Comparison of ENCODE assay signal across 8 cellular contexts in genomic region chr19:48169974-48170803, GRCh38. TPM values are rescaled to one million over a fixed set of nuclear protein-coding genes. Genes with fewer than 3 reads are reported as not detected.
DNase-seq lines count a peak whose midpoint lies in the region; ATAC-seq lines count a peak whose summit lies in the region.

Gene LIG1, minus strand, starts transcription at chr19:48170344. Its CDS starts 4,778 bp downstream, at chr19:48165566.
Gene ZSWIM9, plus strand, starts transcription at chr19:48170680. Its CDS starts 1,123 bp downstream, at chr19:48171803.

- no peaks in the 10 kb centered on the region for H3K27me3 Mint-ChIP-seq in memory B cell

- peak; percentile 56 for ATAC-seq in GM19468 (IDR thresholded peaks at IDR 0.05; ENCODE audit: extremely low read depth, unreplicated experiment)
- peak; percentile 87 for ATAC-seq in memory B cell (ENCODE audit: low read depth)

- peaks cover 18% of the 10 kb centered on the region for H3K36me3 Mint-ChIP-seq in memory B cell

- peak; percentile 99 for DNase-seq in COLO668 (lab: John Stamatoyannopoulos, UW; ENCODE audit: unreplicated experiment)
- DNase-seq in HT-29 (ENCODE audit: low spot score): peak; percentile 98
- peak; percentile 91 for DNase-seq in NK-92 treated with Interleukin-12 subunit alpha and Interleukin-12 subunit beta, amount 100 ng/mL, for 24 hours (lab: John Stamatoyannopoulos, UW)
- peak; percentile 97 for DNase-seq in activated CD8-positive, alpha-beta memory T cell treated with anti-CD3 and anti-CD28 coated beads for 24 hours
- peak; percentile 82 for DNase-seq in effector CD8-positive, alpha-beta T cell (lab: John Stamatoyannopoulos, UW)
- peak; percentile 89 to 93 for DNase-seq in memory B cell (ENCODE audit: low spot score in 2 of 2)
- peak; percentile 79 for DNase-seq in stimulated activated CD8-positive, alpha-beta memory T cell treated with anti-CD3 and anti-CD28 coated beads, Interleukin-12 subunit alpha, Interleukin-12 subunit beta, amount 100 ng/mL, for 1 hour (ENCODE audit: low read depth)

- H3K4me1 Mint-ChIP-seq in memory B cell: peaks cover 26% of the 10 kb centered on the region

- peak within 1 kb of the TSS; percentile 98 for H3K4me3 Mint-ChIP-seq in memory B cell

- H3K27ac Mint-ChIP-seq in memory B cell: peak within 1 kb of the TSS; percentile 93

- no peaks in the 10 kb centered on the region for H3K9me3 Mint-ChIP-seq in memory B cell

RNA-seq across cellular contexts. Expression of gene LIG1, which starts in this region (rescaled TPM):
- total RNA-seq in HT-29 (2014; rRNA removed; shearing (Covaris generic)): 174 and 182 TPM in 2 replicates

RNA-seq across cellular contexts. Expression of gene ZSWIM9, which starts in this region (rescaled TPM):
- total RNA-seq in HT-29 (2014; rRNA removed; shearing (Covaris generic)): 7.5 and 8.2 TPM in 2 replicates

Comparison
In these comparisons a context has a peak if more than half of its experiments do, and no peak if none do; other contexts are left out.
1. Peak in every context shown above with its lines: DNase-seq and ATAC-seq.